ENCODE assay signal across 1 cellular context in genomic region chr22:31626427-31627150, GRCh38.
TF ChIP-seq lines count a peak whose summit lies in the region.

No MANE protein-coding gene starts in this region.

TF ChIP-seq in IMR-90, 13 proteins besides CTCF, POLR2A, EP300 and RAD21 (continued from another document):
- no peak for TF ChIP-seq ELK1 (IDR thresholded peaks at IDR 0.05; ENCODE audit: borderline replicate concordance, low read depth, low read length)
- no peak for TF ChIP-seq MAFK (IDR thresholded peaks at IDR 0.05; ENCODE audit: low read depth, low read length)
TF ChIP-seq in IMR-90: peak in this region for 0.
